ENCODE assay signal across 8 cellular contexts in the genomic region with DNA sequence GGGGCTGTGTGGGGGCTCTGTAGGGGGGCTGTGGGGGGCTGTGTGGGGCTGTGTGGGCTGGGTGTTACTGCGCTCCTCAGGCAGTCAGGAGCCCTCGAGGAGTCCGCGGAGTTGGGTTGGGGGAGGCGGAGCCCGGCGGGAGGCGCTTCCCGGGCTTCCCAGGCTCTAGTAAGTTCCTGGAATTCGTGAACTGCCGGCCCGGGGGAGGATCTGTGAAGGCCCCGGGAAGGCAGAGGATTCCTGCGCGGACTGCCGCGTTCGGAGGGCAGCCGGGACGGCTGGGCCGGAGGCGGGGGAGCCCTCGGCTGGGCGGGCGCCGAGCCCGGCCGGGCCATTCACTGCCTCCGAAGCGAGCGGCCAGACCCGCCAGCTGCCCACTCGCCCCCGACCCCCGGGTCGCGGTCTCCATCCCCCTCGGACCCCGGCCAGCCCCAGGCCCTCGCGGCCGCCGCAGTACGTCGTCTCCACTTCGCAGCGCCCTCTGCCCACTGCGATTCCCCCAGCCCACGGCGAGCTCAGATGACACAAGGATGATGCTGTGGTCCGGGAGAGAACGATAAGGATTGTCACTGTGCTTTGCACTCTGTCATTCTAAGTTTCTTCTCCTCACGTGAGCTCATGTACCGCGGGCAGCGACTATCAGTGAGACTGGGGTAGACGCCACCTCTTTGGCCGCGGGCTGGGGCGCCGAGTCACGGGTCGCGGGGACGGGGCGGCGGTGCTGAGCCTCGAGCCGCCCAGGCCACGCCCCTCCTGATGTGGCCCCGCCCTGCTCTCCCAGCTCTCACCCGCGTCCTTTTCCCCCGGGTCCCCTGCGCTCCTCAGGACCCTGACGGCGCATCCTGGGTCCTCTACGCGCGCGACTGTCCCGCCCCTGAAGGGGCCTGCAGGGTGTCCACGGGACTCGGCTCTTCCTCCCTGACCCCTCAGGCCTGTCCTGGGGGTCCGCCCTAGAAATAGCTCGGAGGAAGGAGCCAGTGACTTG.
DNase-seq lines count a peak whose midpoint lies in the region; ATAC-seq, FAIRE-seq and TF ChIP-seq lines count a peak whose summit lies in the region.

No MANE protein-coding gene starts in this region.

- H3K14ac ChIP-seq in H1 (ENCODE audit: insufficient read length): no peak overlapping the region

- H3K18ac ChIP-seq in H1 (ENCODE audit: extremely low read depth, low read length): peak overlapping the region; percentile 78; the same call in 1 of the 2 replicates

- H3K27ac ChIP-seq in H1 (ENCODE audit: low read depth, low read length): no peak overlapping the region
- peak overlapping the region; percentile 92 for H3K27ac ChIP-seq in mesodermal cell (ENCODE audit: low read depth, low read length, severe bottlenecking)

- H2BK15ac ChIP-seq in H1 (ENCODE audit: low read length): peak overlapping the region; percentile 95; the same call in 1 of the 2 replicates

- no peak overlapping the region for H3K23ac ChIP-seq in H1 (ENCODE audit: insufficient read length)

- H2BK12ac ChIP-seq in H1 (ENCODE audit: low read depth, low read length): peak overlapping the region; percentile 68; the same call in 1 of the 2 replicates

- ATAC-seq in HG02840 (IDR thresholded peaks at IDR 0.05; ENCODE audit: low FRiP score, unreplicated experiment): peak; percentile 82

- H3K9me3 ChIP-seq in H1 (ENCODE audit: insufficient read depth in 2 of 2, low read depth in 1 of 2, low read length in 1 of 2) (no peaks in the 10 kb centered on the region), mesodermal cell (ENCODE audit: control insufficient read depth, low read length) (peaks cover 17% of the 10 kb centered on the region)

- H4K8ac ChIP-seq in H1 (ENCODE audit: extremely low read depth, insufficient read depth, low read length): peak overlapping the region; percentile 60

- no peaks in the 10 kb centered on the region for H3K79me1 ChIP-seq in H1 (ENCODE audit: low read depth, low read length)

- no peak for TF ChIP-seq POLR2A in H1 (IDR thresholded peaks at IDR 0.05; ENCODE audit: control extremely low read depth in 1 of 2, low read depth in 2 of 2, low read length in 2 of 2)

- CTCF ChIA-PET in H1 (lab: Charles Lee; ENCODE audit: partially characterized antibody): interaction anchor here (0.7 to 1.6 kb wide), 6 partner anchors 22 to 130 kb away, joined by 3 to 6 read pairs (median 3); no protein-coding TSS in a partner anchor

- peak overlapping the region; percentile 85; the same call in 1 of the 2 replicates for H2AFZ ChIP-seq in H1 (ENCODE audit: low read length)

- no peak overlapping the region for H2AK5ac ChIP-seq in H1 (ENCODE audit: low read depth, low read length)

- TF ChIP-seq CTCF in H1 (IDR thresholded peaks at IDR 0.05; ENCODE audit: control extremely low read depth in 1 of 3, insufficient read depth in 1 of 3, low read depth in 1 of 3, low read length in 3 of 3): no peak

- H2BK5ac ChIP-seq in H1 (ENCODE audit: low read depth, low read length): peak overlapping the region; percentile 71; the same call in 1 of the 2 replicates

- H3K9ac ChIP-seq in H1 (replicated peaks in 1 of 4; ENCODE audit: extremely low read depth in 1 of 4, low read depth in 3 of 4, low read length in 3 of 4): no peak overlapping the region

- H2BK120ac ChIP-seq in H1 (replicated peaks; ENCODE audit: low read depth, low read length): no peak overlapping the region

- H3K23me2 ChIP-seq in H1 (ENCODE audit: low read depth, low read length): peaks cover 11% of the 10 kb centered on the region

- H4K5ac ChIP-seq in H1 (ENCODE audit: insufficient read length, low read depth, low read length): no peak overlapping the region

- no peak for FAIRE-seq in H1 (lab: Jason Lieb, UNC)

- H3K4me3 ChIP-seq in H1 (ENCODE audit: extremely low read depth in 1 of 4, insufficient read depth in 2 of 4, low read depth in 3 of 4, low read length in 4 of 4) (peak overlapping the region; percentile 67 to 89 (median 72)), mesodermal cell (ENCODE audit: extremely low read depth, insufficient read depth, low read length, poor library complexity, severe bottlenecking) (peak overlapping the region; percentile 55)

- peaks cover 0 to 8% (median 5%) of the 10 kb centered on the region in 4 experiments; a peak in 5 of 7 replicates for H3K4me1 ChIP-seq in H1 (replicated peaks in 1 of 4; ENCODE audit: control insufficient read depth in 3 of 4, insufficient read depth in 4 of 4, low read length in 3 of 4)
- H3K4me1 ChIP-seq in mesodermal cell (ENCODE audit: control insufficient read depth, insufficient read depth, low read length, poor library complexity, severe bottlenecking): peaks cover 4% of the 10 kb centered on the region

- 0% methylated on average over 38 of the region's 86 CpGs; no CpG with 5 or more reads in 1 of the 2 experiments for WGBS in H1 (ENCODE audit: extremely low coverage in 1 of 2, insufficient coverage in 1 of 2, insufficient read length in 1 of 2, insufficient replicate concordance in 2 of 2, low coverage in 1 of 2, low lambda C conversion rate in 2 of 2, missing lambda C conversion rate in 1 of 2), 2 experiments
- 0 to 1% methylated on average over 55 to 71 of the region's 86 CpGs for WGBS in mesodermal cell (ENCODE audit: insufficient coverage in 2 of 2), 2 experiments

- no peaks in the 10 kb centered on the region for H3K79me2 ChIP-seq in H1 (ENCODE audit: control insufficient read depth in 1 of 2, insufficient read depth in 2 of 2, low read length in 2 of 2)

- no peak overlapping the region for H3K56ac ChIP-seq in H1 (replicated peaks; ENCODE audit: insufficient read length, low read depth, low read length)

- peak overlapping the region; percentile 75 for H3K4ac ChIP-seq in H1 (replicated peaks; ENCODE audit: insufficient read length, low read depth, low read length)

- H3K4me2 ChIP-seq in H1 (ENCODE audit: insufficient read depth in 1 of 2, low read depth in 2 of 2, low read length in 2 of 2): peak overlapping the region; percentile 90 to 98

- no peak for TF ChIP-seq RAD21 in H1 (IDR thresholded peaks at IDR 0.05 in 1 of 2, conservative IDR thresholded peaks at IDR 0.05 in 1 of 2; ENCODE audit: low read depth in 2 of 2, low read length in 2 of 2)

- H2BK20ac ChIP-seq in H1 (ENCODE audit: low read length): no peak overlapping the region

- POLR2A ChIA-PET in H1 (lab: Charles Lee; ENCODE audit: partially characterized antibody): interaction anchor here (1.0 kb wide), 1 partner anchor 26 kb away, joined by 6 read pairs; no protein-coding TSS in a partner anchor

- DNase-seq in NCI-H1436 (lab: John Stamatoyannopoulos, UW) (peak; percentile 59), NCI-H1436 treated with DMSO at 0.1 percent for 48 hours (lab: John Stamatoyannopoulos, UW) (no peak), NCI-H2227 treated with DMSO at 0.1 percent for 48 hours (lab: John Stamatoyannopoulos, UW) (peak; percentile 16), H1 (ENCODE audit: low read depth in 1 of 2, low spot score in 2 of 2) (peak in 1 of 2 experiments; percentile 87)
- peak; percentile 60 to 65 for DNase-seq in activated CD8-positive, alpha-beta memory T cell treated with anti-CD3 and anti-CD28 coated beads for 4 hours (ENCODE audit: low read depth in 2 of 2)
- DNase-seq in stimulated activated CD8-positive, alpha-beta memory T cell treated with anti-CD3 and anti-CD28 coated beads, Interleukin-15, amount 100 ng/mL, for 4 hours (ENCODE audit: low read depth in 2 of 2): peak; percentile 46 to 62

- H4K20me1 ChIP-seq in H1 (replicated peaks in 1 of 2; ENCODE audit: control insufficient read depth in 1 of 2, insufficient read depth in 2 of 2, low read length in 2 of 2): no peaks in the 10 kb centered on the region

- peak overlapping the region; percentile 70 for H4K91ac ChIP-seq in H1 (replicated peaks; ENCODE audit: insufficient read length, low read length)

- H3K27me3 ChIP-seq in H1 (replicated peaks in 1 of 4; ENCODE audit: control insufficient read depth in 3 of 4, extremely low read depth in 1 of 4, insufficient read depth in 3 of 4, low read length in 3 of 4): peaks cover 7 to 23% (median 21%) of the 10 kb centered on the region in 4 experiments; a peak in 6 of 7 replicates

- TF ChIP-seq EP300 in H1 (IDR thresholded peaks at IDR 0.05; ENCODE audit: borderline replicate concordance in 1 of 2, low read depth in 2 of 2, low read length in 2 of 2): no peak

- no peaks in the 10 kb centered on the region for H3K36me3 ChIP-seq in H1 (ENCODE audit: control insufficient read depth in 2 of 4, insufficient read depth in 4 of 4, low read length in 3 of 4)
- H3K36me3 ChIP-seq in mesodermal cell (ENCODE audit: control insufficient read depth, insufficient read depth, low read length): no peaks in the 10 kb centered on the region

TF ChIP-seq in H1, 55 proteins besides CTCF, POLR2A, EP300 and RAD21 (continues in another document):
- no peak for TF ChIP-seq TEAD4 (IDR thresholded peaks at IDR 0.05; ENCODE audit: low read depth, low read length)
- TF ChIP-seq BACH1 (IDR thresholded peaks at IDR 0.05; ENCODE audit: low read length): no peak
- TF ChIP-seq CHD2 (IDR thresholded peaks at IDR 0.05; ENCODE audit: low read length): no peak
- TF ChIP-seq HDAC6 (IDR thresholded peaks at IDR 0.05; ENCODE audit: low read depth, low read length): no peak
- no peak for TF ChIP-seq SIX5 (IDR thresholded peaks at IDR 0.05; ENCODE audit: low read depth, low read length)
- TF ChIP-seq EGR1 (IDR thresholded peaks at IDR 0.05; ENCODE audit: borderline replicate concordance, low read depth, low read length): no peak
- TF ChIP-seq SP2 (IDR thresholded peaks at IDR 0.05; ENCODE audit: low read length): no peak
- TF ChIP-seq RFX5 (IDR thresholded peaks at IDR 0.05; ENCODE audit: borderline replicate concordance, low read depth, low read length): no peak
- no peak; the same call in 1 of the 2 replicates for TF ChIP-seq CREB1 (IDR thresholded peaks at IDR 0.05)
- no peak for TF ChIP-seq BCL11A (IDR thresholded peaks at IDR 0.05; ENCODE audit: low read depth in 2 of 2, low read length in 2 of 2)
- no peak for TF ChIP-seq KDM1A (IDR thresholded peaks at IDR 0.05; ENCODE audit: borderline replicate concordance, low read length)
- TF ChIP-seq POLR2AphosphoS5 (IDR thresholded peaks at IDR 0.05; ENCODE audit: low read depth, low read length): no peak
- no peak for TF ChIP-seq CTBP2 (IDR thresholded peaks at IDR 0.05; ENCODE audit: borderline replicate concordance, insufficient read depth, insufficient read length, low read length)
- TF ChIP-seq, protein P1, sequence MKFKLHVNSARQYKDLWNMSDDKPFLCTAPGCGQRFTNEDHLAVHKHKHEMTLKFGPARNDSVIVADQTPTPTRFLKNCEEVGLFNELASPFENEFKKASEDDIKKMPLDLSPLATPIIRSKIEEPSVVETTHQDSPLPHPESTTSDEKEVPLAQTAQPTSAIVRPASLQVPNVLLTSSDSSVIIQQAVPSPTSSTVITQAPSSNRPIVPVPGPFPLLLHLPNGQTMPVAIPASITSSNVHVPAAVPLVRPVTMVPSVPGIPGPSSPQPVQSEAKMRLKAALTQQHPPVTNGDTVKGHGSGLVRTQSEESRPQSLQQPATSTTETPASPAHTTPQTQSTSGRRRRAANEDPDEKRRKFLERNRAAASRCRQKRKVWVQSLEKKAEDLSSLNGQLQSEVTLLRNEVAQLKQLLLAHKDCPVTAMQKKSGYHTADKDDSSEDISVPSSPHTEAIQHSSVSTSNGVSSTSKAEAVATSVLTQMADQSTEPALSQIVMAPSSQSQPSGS (IDR thresholded peaks at IDR 0.05; ENCODE audit: low read length): no peak
